Comparison of ENCODE assay signal across 1 cellular context in genomic region chr15:69031013-69032001, GRCh38.
TF ChIP-seq lines count a peak whose summit lies in the region.

No MANE protein-coding gene starts in this region.

TF ChIP-seq in K562, 482 proteins besides CTCF, POLR2A, EP300 and RAD21 (continued from another document and continues in another):
- TF ChIP-seq, protein P1, sequence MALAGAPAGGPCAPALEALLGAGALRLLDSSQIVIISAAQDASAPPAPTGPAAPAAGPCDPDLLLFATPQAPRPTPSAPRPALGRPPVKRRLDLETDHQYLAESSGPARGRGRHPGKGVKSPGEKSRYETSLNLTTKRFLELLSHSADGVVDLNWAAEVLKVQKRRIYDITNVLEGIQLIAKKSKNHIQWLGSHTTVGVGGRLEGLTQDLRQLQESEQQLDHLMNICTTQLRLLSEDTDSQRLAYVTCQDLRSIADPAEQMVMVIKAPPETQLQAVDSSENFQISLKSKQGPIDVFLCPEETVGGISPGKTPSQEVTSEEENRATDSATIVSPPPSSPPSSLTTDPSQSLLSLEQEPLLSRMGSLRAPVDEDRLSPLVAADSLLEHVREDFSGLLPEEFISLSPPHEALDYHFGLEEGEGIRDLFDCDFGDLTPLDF (CRISPR knock-in tag; IDR thresholded peaks at IDR 0.05), result no peak
- TF ChIP-seq RBBP5 (IDR thresholded peaks at IDR 0.05; ENCODE audit: borderline replicate concordance, insufficient read depth, low read length, poor library complexity, severe bottlenecking) (peak; percentile 42), UBTF (IDR thresholded peaks at IDR 0.05; ENCODE audit: borderline replicate concordance in 1 of 2, low read depth in 2 of 2, low read length in 2 of 2) (peak in 1 of 2 experiments; percentile 79; a peak in 1 of 4 replicates), TRIM24 (IDR thresholded peaks at IDR 0.05) (no peak), L3MBTL2 (IDR thresholded peaks at IDR 0.05) (peak; percentile 59), MAZ (CRISPR knock-in tag; conservative IDR thresholded peaks at IDR 0.05 in 1 of 2, IDR thresholded peaks at IDR 0.05 in 1 of 2) (peak; percentile 26 to 63; a peak in 2 of 4 replicates), NR2F6 (CRISPR knock-in tag; IDR thresholded peaks at IDR 0.05) (no peak), CTCFL (IDR thresholded peaks at IDR 0.05; ENCODE audit: borderline replicate concordance, insufficient read depth, low read depth, low read length, poor library complexity, severe bottlenecking) (peak; percentile 5), HDAC1 (IDR thresholded peaks at IDR 0.05) (no peak), ZBTB7A (IDR thresholded peaks at IDR 0.05; ENCODE audit: borderline replicate concordance, control insufficient read depth, low read depth, low read length) (0 out of 2 replicates have a peak, but pooled peaks have one; percentile 25), C11orf30 (IDR thresholded peaks at IDR 0.05; ENCODE audit: low read depth) (peak; percentile 39; the same call in 1 of the 2 replicates), ZNF57 (CRISPR knock-in tag; IDR thresholded peaks at IDR 0.05) (no peak), ZNF316 (IDR thresholded peaks at IDR 0.05) (peak; percentile 76), HINFP (tag; conservative IDR thresholded peaks at IDR 0.05; ENCODE audit: low read depth) (peak; percentile 85), DACH1 (IDR thresholded peaks at IDR 0.05; ENCODE audit: partially characterized antibody) (peak; percentile 67), MCM3 (IDR thresholded peaks at IDR 0.05) (no peak), RB1 (IDR thresholded peaks at IDR 0.05; ENCODE audit: low read depth) (peak; percentile 78), CXXC5 (CRISPR knock-in tag; IDR thresholded peaks at IDR 0.05) (peak; percentile 67), USF1 (CRISPR knock-in tag; IDR thresholded peaks at IDR 0.05) (peak; percentile 42; the same call in 1 of the 2 replicates), KDM4B (IDR thresholded peaks at IDR 0.05; ENCODE audit: borderline replicate concordance in 2 of 2, low read depth in 1 of 2) (no peak), CC2D1A (IDR thresholded peaks at IDR 0.05) (0 out of 2 replicates have a peak, but pooled peaks have one; percentile 33), EWSR1 (IDR thresholded peaks at IDR 0.05; ENCODE audit: borderline replicate concordance, low read depth, partially characterized antibody) (no peak), RCOR1 (IDR thresholded peaks at IDR 0.05; ENCODE audit: borderline replicate concordance in 1 of 2, low read depth in 2 of 2, low read length in 2 of 2) (no peak), GATA2 (CRISPR knock-in tag; IDR thresholded peaks at IDR 0.05) (no peak), ZBTB5 (IDR thresholded peaks at IDR 0.05) (peak; percentile 62; the same call in 1 of the 2 replicates), SMC3 (conservative IDR thresholded peaks at IDR 0.05; ENCODE audit: insufficient read depth, low read depth, low read length) (peak; percentile 40; the same call in 1 of the 2 replicates), ZNF277 (CRISPR knock-in tag; IDR thresholded peaks at IDR 0.05; ENCODE audit: borderline replicate concordance) (no peak), CHD2 (IDR thresholded peaks at IDR 0.05; ENCODE audit: low read depth, low read length) (peak; percentile 35; the same call in 1 of the 2 replicates), NRF1 (conservative IDR thresholded peaks at IDR 0.05 in 1 of 2, IDR thresholded peaks at IDR 0.05 in 1 of 2) (peak; percentile 72 to 78), POU5F1 (IDR thresholded peaks at IDR 0.05; ENCODE audit: borderline replicate concordance, low read depth, low read length, partially characterized antibody) (no peak), ZNF232 (CRISPR knock-in tag; IDR thresholded peaks at IDR 0.05) (no peak), THAP12 (CRISPR knock-in tag; IDR thresholded peaks at IDR 0.05) (0 out of 2 replicates have a peak, but pooled peaks have one; percentile 38), PTBP1 (IDR thresholded peaks at IDR 0.05; ENCODE audit: low read depth, low read length) (no peak), ETV5 (CRISPR knock-in tag; IDR thresholded peaks at IDR 0.05; ENCODE audit: low read depth) (peak; percentile 37; the same call in 1 of the 2 replicates), SAFB (IDR thresholded peaks at IDR 0.05; ENCODE audit: borderline replicate concordance, low read depth, low read length) (peak; percentile 59; the same call in 1 of the 2 replicates), STAG1 (CRISPR knock-in tag; IDR thresholded peaks at IDR 0.05; ENCODE audit: borderline replicate concordance) (peak; percentile 41; the same call in 1 of the 2 replicates), ATF1 (CRISPR knock-in tag; IDR thresholded peaks at IDR 0.05) (peak; percentile 19; the same call in 1 of the 2 replicates), ATF1 (tag; IDR thresholded peaks at IDR 0.05) (peak; percentile 59), NONO (IDR thresholded peaks at IDR 0.05; ENCODE audit: low read depth in 2 of 2, low read length in 1 of 2) (0 out of 4 replicates have a peak, but pooled peaks of 1 of the 2 experiments have one; percentile 43)
- TF ChIP-seq, protein P2, sequence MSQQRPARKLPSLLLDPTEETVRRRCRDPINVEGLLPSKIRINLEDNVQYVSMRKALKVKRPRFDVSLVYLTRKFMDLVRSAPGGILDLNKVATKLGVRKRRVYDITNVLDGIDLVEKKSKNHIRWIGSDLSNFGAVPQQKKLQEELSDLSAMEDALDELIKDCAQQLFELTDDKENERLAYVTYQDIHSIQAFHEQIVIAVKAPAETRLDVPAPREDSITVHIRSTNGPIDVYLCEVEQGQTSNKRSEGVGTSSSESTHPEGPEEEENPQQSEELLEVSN (IDR thresholded peaks at IDR 0.05; ENCODE audit: borderline replicate concordance in 1 of 2, extremely low read depth in 1 of 2, insufficient read depth in 1 of 2, insufficient read length in 1 of 2, low read depth in 1 of 2, low read length in 1 of 2, poor library complexity in 1 of 2, severe bottlenecking in 1 of 2), result peak in 1 of 2 experiments; percentile 51
- TF ChIP-seq, protein P3, sequence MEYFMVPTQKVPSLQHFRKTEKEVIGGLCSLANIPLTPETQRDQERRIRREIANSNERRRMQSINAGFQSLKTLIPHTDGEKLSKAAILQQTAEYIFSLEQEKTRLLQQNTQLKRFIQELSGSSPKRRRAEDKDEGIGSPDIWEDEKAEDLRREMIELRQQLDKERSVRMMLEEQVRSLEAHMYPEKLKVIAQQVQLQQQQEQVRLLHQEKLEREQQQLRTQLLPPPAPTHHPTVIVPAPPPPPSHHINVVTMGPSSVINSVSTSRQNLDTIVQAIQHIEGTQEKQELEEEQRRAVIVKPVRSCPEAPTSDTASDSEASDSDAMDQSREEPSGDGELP (CRISPR knock-in tag; IDR thresholded peaks at IDR 0.05; ENCODE audit: borderline replicate concordance), result peak; percentile 96
- TF ChIP-seq, protein P4, sequence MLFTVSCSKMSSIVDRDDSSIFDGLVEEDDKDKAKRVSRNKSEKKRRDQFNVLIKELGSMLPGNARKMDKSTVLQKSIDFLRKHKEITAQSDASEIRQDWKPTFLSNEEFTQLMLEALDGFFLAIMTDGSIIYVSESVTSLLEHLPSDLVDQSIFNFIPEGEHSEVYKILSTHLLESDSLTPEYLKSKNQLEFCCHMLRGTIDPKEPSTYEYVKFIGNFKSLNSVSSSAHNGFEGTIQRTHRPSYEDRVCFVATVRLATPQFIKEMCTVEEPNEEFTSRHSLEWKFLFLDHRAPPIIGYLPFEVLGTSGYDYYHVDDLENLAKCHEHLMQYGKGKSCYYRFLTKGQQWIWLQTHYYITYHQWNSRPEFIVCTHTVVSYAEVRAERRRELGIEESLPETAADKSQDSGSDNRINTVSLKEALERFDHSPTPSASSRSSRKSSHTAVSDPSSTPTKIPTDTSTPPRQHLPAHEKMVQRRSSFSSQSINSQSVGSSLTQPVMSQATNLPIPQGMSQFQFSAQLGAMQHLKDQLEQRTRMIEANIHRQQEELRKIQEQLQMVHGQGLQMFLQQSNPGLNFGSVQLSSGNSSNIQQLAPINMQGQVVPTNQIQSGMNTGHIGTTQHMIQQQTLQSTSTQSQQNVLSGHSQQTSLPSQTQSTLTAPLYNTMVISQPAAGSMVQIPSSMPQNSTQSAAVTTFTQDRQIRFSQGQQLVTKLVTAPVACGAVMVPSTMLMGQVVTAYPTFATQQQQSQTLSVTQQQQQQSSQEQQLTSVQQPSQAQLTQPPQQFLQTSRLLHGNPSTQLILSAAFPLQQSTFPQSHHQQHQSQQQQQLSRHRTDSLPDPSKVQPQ (CRISPR knock-in tag; IDR thresholded peaks at IDR 0.05; ENCODE audit: borderline replicate concordance), result no peak
